1 cellular context compared by ENCODE assay signal in the genomic region with DNA sequence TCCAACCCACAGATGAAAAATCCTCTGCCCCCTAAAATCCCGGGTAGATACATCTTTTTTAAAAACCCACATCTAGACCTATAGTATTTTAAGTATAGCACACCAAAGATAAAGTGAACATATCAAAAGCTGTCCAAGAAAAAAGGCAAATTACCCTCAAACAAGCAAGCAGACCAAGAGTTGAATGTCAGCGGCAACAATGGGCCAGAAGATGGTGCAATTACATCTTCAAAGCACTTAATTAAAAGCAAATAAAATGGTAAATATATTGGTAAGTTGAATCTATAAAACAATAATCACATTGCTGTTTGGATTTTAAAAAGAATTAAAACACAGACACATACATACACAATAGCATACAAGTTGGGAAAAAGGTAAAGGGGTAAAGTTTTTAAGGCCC.
TF ChIP-seq lines count a peak whose summit lies in the region.

No MANE protein-coding gene starts in this region.

TF ChIP-seq in GM23338, 12 proteins besides CTCF, POLR2A, EP300 and RAD21 (continued from another document):
- no peak for TF ChIP-seq ZNF462 (CRISPR knock-in tag; IDR thresholded peaks at IDR 0.05)
- TF ChIP-seq ZNF331 (CRISPR knock-in tag; IDR thresholded peaks at IDR 0.05; ENCODE audit: low read depth), result no peak
- no peak for TF ChIP-seq REST (IDR thresholded peaks at IDR 0.05; ENCODE audit: unreplicated experiment)
- no peak for TF ChIP-seq EZH2 (IDR thresholded peaks at IDR 0.05; ENCODE audit: low read depth, unreplicated experiment)
- TF ChIP-seq, protein P1, sequence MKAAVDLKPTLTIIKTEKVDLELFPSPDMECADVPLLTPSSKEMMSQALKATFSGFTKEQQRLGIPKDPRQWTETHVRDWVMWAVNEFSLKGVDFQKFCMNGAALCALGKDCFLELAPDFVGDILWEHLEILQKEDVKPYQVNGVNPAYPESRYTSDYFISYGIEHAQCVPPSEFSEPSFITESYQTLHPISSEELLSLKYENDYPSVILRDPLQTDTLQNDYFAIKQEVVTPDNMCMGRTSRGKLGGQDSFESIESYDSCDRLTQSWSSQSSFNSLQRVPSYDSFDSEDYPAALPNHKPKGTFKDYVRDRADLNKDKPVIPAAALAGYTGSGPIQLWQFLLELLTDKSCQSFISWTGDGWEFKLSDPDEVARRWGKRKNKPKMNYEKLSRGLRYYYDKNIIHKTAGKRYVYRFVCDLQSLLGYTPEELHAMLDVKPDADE (IDR thresholded peaks at IDR 0.05), result no peak
- no peak for TF ChIP-seq POLR2AphosphoS5 (IDR thresholded peaks at IDR 0.05; ENCODE audit: low read depth)
- TF ChIP-seq STAT1 (IDR thresholded peaks at IDR 0.05; ENCODE audit: unreplicated experiment), result no peak
- TF ChIP-seq NANOG (IDR thresholded peaks at IDR 0.05; ENCODE audit: borderline replicate concordance), result no peak
- TF ChIP-seq EZH2phosphoT487 (IDR thresholded peaks at IDR 0.05; ENCODE audit: unreplicated experiment), result no peak
- TF ChIP-seq CREB1 (CRISPR knock-in tag; IDR thresholded peaks at IDR 0.05; ENCODE audit: low read depth), result no peak
- TF ChIP-seq JUNB (IDR thresholded peaks at IDR 0.05; ENCODE audit: unreplicated experiment), result no peak
